In the genomic region with DNA sequence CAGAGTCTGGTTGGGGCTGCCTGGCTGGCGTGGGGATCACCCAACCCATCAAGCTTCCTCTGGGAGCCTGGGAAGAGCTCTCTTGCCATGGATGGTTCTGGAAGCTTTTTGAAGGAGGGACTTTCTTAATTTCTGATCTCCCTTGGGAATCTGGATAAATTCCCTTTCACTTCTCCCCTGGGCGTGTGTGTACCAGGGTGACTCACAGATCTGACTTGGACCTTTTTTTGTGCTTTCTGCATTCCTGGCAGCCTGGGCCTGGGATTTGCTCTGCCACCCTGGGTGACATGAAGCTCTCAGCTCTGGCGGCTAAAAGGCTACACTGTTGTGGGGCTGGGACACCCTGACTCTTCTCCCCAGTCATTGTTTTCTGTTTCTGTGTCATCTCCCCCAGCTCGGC, we compare ENCODE assay signal across 14 cellular contexts.
DNase-seq lines count a peak whose midpoint lies in the region; ATAC-seq, FAIRE-seq and TF ChIP-seq lines count a peak whose summit lies in the region.
"Had no signal": no experiment of that assay in that cellular context is flagged by ENCODE, and none has a peak within 500 bp of the region (broad histone marks: within the 10 kb centered on the region; RNA-seq: fewer than 3 reads in every experiment).

No MANE protein-coding gene starts in this region.

- H3K36me3 ChIP-seq in bronchial epithelial cell (ENCODE audit: control insufficient read depth, insufficient read depth, low read length) (peaks cover 11% of the 10 kb centered on the region), osteoblast (ENCODE audit: insufficient read depth, low read length) (peaks cover 29% of the 10 kb centered on the region), heart right ventricle (peaks cover 0 to 70% (median 8%) of the 10 kb centered on the region in 9 donors)

- H3K36me3 Mint-ChIP-seq in Calu3 (ENCODE audit: insufficient read depth, unreplicated experiment): peaks cover 51% of the 10 kb centered on the region
- peaks cover 26% of the 10 kb centered on the region for H3K36me3 Mint-ChIP-seq in natural killer cell treated with Interleukin-12 subunit alpha and Interleukin-12 subunit beta and Interleukin-15 and Interleukin-18, amount 100 ng/mL, for 72 hours

- H3K27ac Mint-ChIP-seq in Calu3 (ENCODE audit: unreplicated experiment): peak overlapping the region; percentile 71
- no peak overlapping the region for H3K27ac Mint-ChIP-seq in natural killer cell treated with Interleukin-12 subunit alpha and Interleukin-12 subunit beta and Interleukin-15 and Interleukin-18, amount 100 ng/mL, for 72 hours

- H3K27me3 ChIP-seq in bronchial epithelial cell (ENCODE audit: control insufficient read depth, insufficient read depth, low read length) (no peaks in the 10 kb centered on the region), osteoblast (ENCODE audit: insufficient read depth, low read length) (no peaks in the 10 kb centered on the region), heart right ventricle (no peaks in the 10 kb centered on the region)

- no peaks in the 10 kb centered on the region for H3K27me3 Mint-ChIP-seq in Calu3 (ENCODE audit: unreplicated experiment)
- H3K27me3 Mint-ChIP-seq in natural killer cell treated with Interleukin-12 subunit alpha and Interleukin-12 subunit beta and Interleukin-15 and Interleukin-18, amount 100 ng/mL, for 72 hours: no peaks in the 10 kb centered on the region

- H3K79me2 ChIP-seq in osteoblast (ENCODE audit: insufficient read depth, low read length): peaks cover 23% of the 10 kb centered on the region

- CTCF ChIA-PET in Calu3 (lab: Charles Lee): interaction anchor here (0.6 kb wide), 1 partner anchor 376 kb away, joined by 3 read pairs; the partner anchor contains the start of gene MARF1

- no TSS peak for BruUV-seq in Calu3 (replicated peaks; lab: Mats Ljungman, UMichigan)

- no peak for FAIRE-seq in bronchial epithelial cell (lab: Jason Lieb, UNC)
- FAIRE-seq: D721Med had no signal

- H3K4me2 ChIP-seq in osteoblast (ENCODE audit: insufficient read depth, low read length): no peak overlapping the region

- peaks cover 2% of the 10 kb centered on the region for H4K20me1 ChIP-seq in osteoblast (ENCODE audit: insufficient read depth, low read length)

- WGBS in lower leg skin, 2 donors: 66 to 74% methylated on average over 4 of the region's 4 CpGs
- 91 to 94% methylated on average over 4 of the region's 4 CpGs for WGBS in heart right ventricle, 2 donors

- no peaks in the 10 kb centered on the region for H3K9me3 Mint-ChIP-seq in Calu3 (ENCODE audit: low read depth, unreplicated experiment)
- H3K9me3 Mint-ChIP-seq in natural killer cell treated with Interleukin-12 subunit alpha and Interleukin-12 subunit beta and Interleukin-15 and Interleukin-18, amount 100 ng/mL, for 72 hours: no peaks in the 10 kb centered on the region

- no peak for ATAC-seq in natural killer cell treated with Interleukin-12 subunit alpha and Interleukin-12 subunit beta and Interleukin-15 and Interleukin-18, amount 100 ng/mL, for 72 hours
- ATAC-seq in heart right ventricle: no peak

- DNase-seq in Calu3 (peak; percentile 42), LHCN-M2 (ENCODE audit: low read depth) (peak; percentile 71), bronchial epithelial cell (ENCODE audit: low read depth) (peak; percentile 62), osteoblast (ENCODE audit: insufficient read length, low spot score, missing footprints) (peak; percentile 93), lower leg skin (ENCODE audit: low spot score in 2 of 2) (no peak), heart right ventricle (no peak)
- DNase-seq in activated CD8-positive, alpha-beta memory T cell treated with anti-CD3 and anti-CD28 coated beads, Interleukin-2, amount 50 U/mL, for 4 hours: no peak
- DNase-seq in natural killer cell treated with Interleukin-12 subunit alpha and Interleukin-12 subunit beta and Interleukin-15 and Interleukin-18, amount 100 ng/mL, for 72 hours (ENCODE audit: low spot score): no peak
- DNase-seq: activated T-cell treated with anti-CD3 and anti-CD28 coated beads for 4 hours, cortex of kidney, hypothalamus, NCI-H1417 treated with DMSO at 0.1 percent for 48 hours, T-helper 9 cell had no signal

- intact Hi-C loops in Calu3 (cut with micrococcal nuclease; ENCODE audit: unreplicated experiment) (no loop called here), lower leg skin (cut with DNase I; ENCODE audit: low total_unique reads) (no loop called here), heart right ventricle (cut with DNase I) (loop anchor here in 1 of 10 donors (10.0 kb wide), 1 partner anchor 65 kb away; no protein-coding TSS in a partner anchor)

- H3K4me1 ChIP-seq in osteoblast (ENCODE audit: insufficient read depth, low read length) (peaks cover 41% of the 10 kb centered on the region), heart right ventricle (peaks cover 6 to 42% (median 31%) of the 10 kb centered on the region in 9 donors)

- TF ChIP-seq CTCF in Calu3 (IDR thresholded peaks at IDR 0.05; ENCODE audit: unreplicated experiment): no peak
- no peak for TF ChIP-seq CTCF in bronchial epithelial cell (IDR thresholded peaks at IDR 0.05; ENCODE audit: insufficient read depth, low read length, severe bottlenecking)
- TF ChIP-seq CTCF in osteoblast (IDR thresholded peaks at IDR 0.05; ENCODE audit: extremely low read depth, low read depth, low read length): no peak
- TF ChIP-seq CTCF in lower leg skin (IDR thresholded peaks at IDR 0.05): no peak
- TF ChIP-seq CTCF in heart right ventricle (IDR thresholded peaks at IDR 0.05): no peak

- no peaks in the 10 kb centered on the region for H3K9me3 ChIP-seq in osteoblast (ENCODE audit: low read depth, low read length)
- H3K9me3 ChIP-seq in heart right ventricle: no peaks in the 10 kb centered on the region

- H3K4me3 ChIP-seq in bronchial epithelial cell (ENCODE audit: low read depth, low read length) (no peak overlapping the region), osteoblast (ENCODE audit: insufficient read depth, low read length) (no peak overlapping the region), lower leg skin (ENCODE audit: low read depth, poor library complexity, severe bottlenecking) (no peak overlapping the region), heart right ventricle (no peak overlapping the region)

- no peak overlapping the region for H3K27ac ChIP-seq in osteoblast (ENCODE audit: low read depth, low read length)
- H3K27ac ChIP-seq in heart right ventricle: no peak overlapping the region

- TF ChIP-seq POLR2A in lower leg skin (IDR thresholded peaks at IDR 0.05): no peak

- no peak overlapping the region for H3K4me3 Mint-ChIP-seq in Calu3 (ENCODE audit: low read depth, unreplicated experiment)
- H3K4me3 Mint-ChIP-seq in natural killer cell treated with Interleukin-12 subunit alpha and Interleukin-12 subunit beta and Interleukin-15 and Interleukin-18, amount 100 ng/mL, for 72 hours: no peak overlapping the region

- no peak overlapping the region for H2AFZ ChIP-seq in osteoblast (ENCODE audit: low read length)

- peaks cover 59% of the 10 kb centered on the region for H3K4me1 Mint-ChIP-seq in Calu3 (ENCODE audit: low read depth, unreplicated experiment)
- H3K4me1 Mint-ChIP-seq in natural killer cell treated with Interleukin-12 subunit alpha and Interleukin-12 subunit beta and Interleukin-15 and Interleukin-18, amount 100 ng/mL, for 72 hours (ENCODE audit: low read depth in 2 of 2): peaks cover 8 to 13% of the 10 kb centered on the region in 2 donors

Comparison
In these comparisons a context has a peak if more than half of its experiments do, and no peak if none do; other contexts are left out.
1. DNase-seq: peak in Calu3 (single experiment), LHCN-M2 (single experiment), bronchial epithelial cell (single experiment) and osteoblast (single experiment); none in lower leg skin (0 of 2), activated CD8-positive, alpha-beta memory T cell treated with anti-CD3 and anti-CD28 coated beads, Interleukin-2, amount 50 U/mL, for 4 hours (single experiment), natural killer cell treated with Interleukin-12 subunit alpha and Interleukin-12 subunit beta and Interleukin-15 and Interleukin-18, amount 100 ng/mL, for 72 hours (single experiment) and heart right ventricle (0 of 2).